In genomic region chr15:29102911-29103824, GRCh38 we compare ENCODE assay signal across 1 cellular context.
TF ChIP-seq lines count a peak whose summit lies in the region.

No MANE protein-coding gene starts in this region.

TF ChIP-seq in HEK293, 187 proteins besides CTCF, POLR2A, EP300 and RAD21 (continued from another document):
- no peak for TF ChIP-seq ZNF76 (tag by site-specific recombination; IDR thresholded peaks at IDR 0.05; ENCODE audit: borderline replicate concordance, low read depth)
- no peak for TF ChIP-seq ZNF391 (tag by site-specific recombination; IDR thresholded peaks at IDR 0.05; ENCODE audit: borderline replicate concordance, low read depth)
- TF ChIP-seq GLIS1 (tag by site-specific recombination; IDR thresholded peaks at IDR 0.05): no peak
- peak; percentile 34; the same call in 1 of the 2 replicates for TF ChIP-seq PATZ1 (tag by site-specific recombination; IDR thresholded peaks at IDR 0.05)
- no peak for TF ChIP-seq ZNF473 (tag by site-specific recombination; IDR thresholded peaks at IDR 0.05)
- no peak for TF ChIP-seq SETDB1 (IDR thresholded peaks at IDR 0.05; ENCODE audit: insufficient read length, low read length)
- TF ChIP-seq ZNF350 (tag by site-specific recombination; IDR thresholded peaks at IDR 0.05): no peak
- TF ChIP-seq, protein P1, sequence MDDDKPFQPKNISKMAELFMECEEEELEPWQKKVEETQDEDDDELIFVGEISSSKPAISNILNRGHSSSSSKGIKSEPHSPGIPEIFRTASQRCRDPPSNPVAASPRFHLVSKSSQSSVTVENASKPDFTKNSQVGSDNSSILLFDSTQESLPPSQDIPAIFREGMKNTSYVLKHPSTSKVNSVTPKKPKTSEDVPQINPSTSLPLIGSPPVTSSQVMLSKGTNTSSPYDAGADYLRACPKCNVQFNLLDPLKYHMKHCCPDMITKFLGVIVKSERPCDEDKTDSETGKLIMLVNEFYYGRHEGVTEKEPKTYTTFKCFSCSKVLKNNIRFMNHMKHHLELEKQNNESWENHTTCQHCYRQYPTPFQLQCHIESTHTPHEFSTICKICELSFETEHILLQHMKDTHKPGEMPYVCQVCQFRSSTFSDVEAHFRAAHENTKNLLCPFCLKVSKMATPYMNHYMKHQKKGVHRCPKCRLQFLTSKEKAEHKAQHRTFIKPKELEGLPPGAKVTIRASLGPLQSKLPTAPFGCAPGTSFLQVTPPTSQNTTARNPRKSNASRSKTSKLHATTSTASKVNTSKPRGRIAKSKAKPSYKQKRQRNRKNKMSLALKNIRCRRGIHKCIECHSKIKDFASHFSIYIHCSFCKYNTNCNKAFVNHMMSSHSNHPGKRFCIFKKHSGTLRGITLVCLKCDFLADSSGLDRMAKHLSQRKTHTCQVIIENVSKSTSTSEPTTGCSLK (tag by site-specific recombination; IDR thresholded peaks at IDR 0.05): no peak
- no peak for TF ChIP-seq TCF7L2 (IDR thresholded peaks at IDR 0.05; ENCODE audit: borderline replicate concordance, low read depth, low read length)
- TF ChIP-seq EGR2 (tag by site-specific recombination; IDR thresholded peaks at IDR 0.05; ENCODE audit: low read depth): 0 out of 2 replicates have a peak, but pooled peaks have one; percentile 21
- TF ChIP-seq, protein P2, sequence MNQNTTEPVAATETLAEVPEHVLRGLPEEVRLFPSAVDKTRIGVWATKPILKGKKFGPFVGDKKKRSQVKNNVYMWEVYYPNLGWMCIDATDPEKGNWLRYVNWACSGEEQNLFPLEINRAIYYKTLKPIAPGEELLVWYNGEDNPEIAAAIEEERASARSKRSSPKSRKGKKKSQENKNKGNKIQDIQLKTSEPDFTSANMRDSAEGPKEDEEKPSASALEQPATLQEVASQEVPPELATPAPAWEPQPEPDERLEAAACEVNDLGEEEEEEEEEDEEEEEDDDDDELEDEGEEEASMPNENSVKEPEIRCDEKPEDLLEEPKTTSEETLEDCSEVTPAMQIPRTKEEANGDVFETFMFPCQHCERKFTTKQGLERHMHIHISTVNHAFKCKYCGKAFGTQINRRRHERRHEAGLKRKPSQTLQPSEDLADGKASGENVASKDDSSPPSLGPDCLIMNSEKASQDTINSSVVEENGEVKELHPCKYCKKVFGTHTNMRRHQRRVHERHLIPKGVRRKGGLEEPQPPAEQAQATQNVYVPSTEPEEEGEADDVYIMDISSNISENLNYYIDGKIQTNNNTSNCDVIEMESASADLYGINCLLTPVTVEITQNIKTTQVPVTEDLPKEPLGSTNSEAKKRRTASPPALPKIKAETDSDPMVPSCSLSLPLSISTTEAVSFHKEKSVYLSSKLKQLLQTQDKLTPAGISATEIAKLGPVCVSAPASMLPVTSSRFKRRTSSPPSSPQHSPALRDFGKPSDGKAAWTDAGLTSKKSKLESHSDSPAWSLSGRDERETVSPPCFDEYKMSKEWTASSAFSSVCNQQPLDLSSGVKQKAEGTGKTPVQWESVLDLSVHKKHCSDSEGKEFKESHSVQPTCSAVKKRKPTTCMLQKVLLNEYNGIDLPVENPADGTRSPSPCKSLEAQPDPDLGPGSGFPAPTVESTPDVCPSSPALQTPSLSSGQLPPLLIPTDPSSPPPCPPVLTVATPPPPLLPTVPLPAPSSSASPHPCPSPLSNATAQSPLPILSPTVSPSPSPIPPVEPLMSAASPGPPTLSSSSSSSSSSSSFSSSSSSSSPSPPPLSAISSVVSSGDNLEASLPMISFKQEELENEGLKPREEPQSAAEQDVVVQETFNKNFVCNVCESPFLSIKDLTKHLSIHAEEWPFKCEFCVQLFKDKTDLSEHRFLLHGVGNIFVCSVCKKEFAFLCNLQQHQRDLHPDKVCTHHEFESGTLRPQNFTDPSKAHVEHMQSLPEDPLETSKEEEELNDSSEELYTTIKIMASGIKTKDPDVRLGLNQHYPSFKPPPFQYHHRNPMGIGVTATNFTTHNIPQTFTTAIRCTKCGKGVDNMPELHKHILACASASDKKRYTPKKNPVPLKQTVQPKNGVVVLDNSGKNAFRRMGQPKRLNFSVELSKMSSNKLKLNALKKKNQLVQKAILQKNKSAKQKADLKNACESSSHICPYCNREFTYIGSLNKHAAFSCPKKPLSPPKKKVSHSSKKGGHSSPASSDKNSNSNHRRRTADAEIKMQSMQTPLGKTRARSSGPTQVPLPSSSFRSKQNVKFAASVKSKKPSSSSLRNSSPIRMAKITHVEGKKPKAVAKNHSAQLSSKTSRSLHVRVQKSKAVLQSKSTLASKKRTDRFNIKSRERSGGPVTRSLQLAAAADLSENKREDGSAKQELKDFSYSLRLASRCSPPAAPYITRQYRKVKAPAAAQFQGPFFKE (tag by site-specific recombination; IDR thresholded peaks at IDR 0.05; ENCODE audit: borderline replicate concordance): no peak
- TF ChIP-seq ZNF777 (tag by site-specific recombination; IDR thresholded peaks at IDR 0.05; ENCODE audit: borderline replicate concordance): no peak
